In the genomic region with DNA sequence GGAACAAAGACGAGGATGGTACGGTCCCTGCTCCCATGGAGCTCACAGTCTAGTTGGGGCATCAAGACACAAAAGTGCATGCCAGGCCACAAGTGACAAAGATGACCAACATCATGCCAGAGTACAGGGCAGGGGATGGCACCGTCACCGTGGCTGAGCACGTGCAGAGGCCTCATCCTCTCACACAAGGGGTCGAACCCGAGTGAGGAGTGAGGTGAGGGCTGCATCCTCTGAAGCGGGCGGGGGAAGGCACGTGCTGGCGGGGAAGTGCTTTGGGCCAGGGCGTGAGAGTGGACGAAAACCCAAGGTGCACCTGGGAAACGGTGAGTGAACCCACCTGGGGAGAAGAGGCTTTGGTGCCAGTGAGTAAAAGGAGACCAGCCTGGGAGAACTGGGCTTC, we compare ENCODE assay signal across 17 cellular contexts. TPM values are rescaled to one million over a fixed set of nuclear protein-coding genes. Genes with fewer than 3 reads are reported as not detected.
A peak's percentile ranks its signal among the peaks of the same experiment; 100 is the strongest.
DNase-seq lines count a peak whose midpoint lies in the region; ATAC-seq and TF ChIP-seq lines count a peak whose summit lies in the region.
"Had no signal": no experiment of that assay in that cellular context is flagged by ENCODE, and none has a peak within 500 bp of the region (broad histone marks: within the 10 kb centered on the region; RNA-seq: fewer than 3 reads in every experiment).

No MANE protein-coding gene starts in this region.

- H2BK5ac ChIP-seq in neuronal stem cell (ENCODE audit: low read length) = no peak overlapping the region

- ATAC-seq in gastroesophageal sphincter (no peak), GM21529 (IDR thresholded peaks at IDR 0.05; ENCODE audit: unreplicated experiment) (no peak), HG03520 (IDR thresholded peaks at IDR 0.05; ENCODE audit: unreplicated experiment) (no peak), GM21737 (IDR thresholded peaks at IDR 0.05; ENCODE audit: unreplicated experiment) (no peak)
- ATAC-seq: GM12878 had no signal

- H3K4me1 Mint-ChIP-seq in activated T-helper 1 cell treated with anti-CD3 and anti-CD28 coated beads, Interleukin-12 subunit alpha, Interleukin-12 subunit beta, Interleukin-2, Interleukin-4 antibody, amounts not matched to agents 30 ng/mL and 10 ng/mL and 1 ng/mL, durations not matched to agents 14 hours and 24 hours and 36 hours (ENCODE audit: low read depth) = peaks cover 24% of the 10 kb centered on the region

- 83 to 93% methylated on average over 7 to 13 of the region's 14 CpGs for WGBS in gastroesophageal sphincter (ENCODE audit: low coverage in 1 of 2), 2 donors
- no CpG with 5 or more reads among the region's 14 CpGs for WGBS in neuronal stem cell (ENCODE audit: extremely low coverage in 2 of 2, insufficient read length in 2 of 2, insufficient replicate concordance in 1 of 2), 2 donors

- no peaks in the 10 kb centered on the region for H3K9me3 Mint-ChIP-seq in activated T-helper 1 cell treated with anti-CD3 and anti-CD28 coated beads, Interleukin-12 subunit alpha, Interleukin-12 subunit beta, Interleukin-2, Interleukin-4 antibody, amounts not matched to agents 30 ng/mL and 10 ng/mL and 1 ng/mL, durations not matched to agents 14 hours and 24 hours and 36 hours
- H3K9me3 Mint-ChIP-seq: CD4-positive, alpha-beta T cell; HFFc6 had no signal

- peak overlapping the region; percentile 1 for H2AK5ac ChIP-seq in neuronal stem cell (ENCODE audit: low read depth, low read length)

- H2AFZ ChIP-seq in neuronal stem cell (ENCODE audit: low read length) = no peak overlapping the region

- no peaks in the 10 kb centered on the region for H3K27me3 ChIP-seq in A673 (replicated peaks; ENCODE audit: insufficient read depth, low read depth, low read length, poor library complexity)
- no peaks in the 10 kb centered on the region for H3K27me3 ChIP-seq in gastroesophageal sphincter
- H3K27me3 ChIP-seq in neuronal stem cell (ENCODE audit: control insufficient read depth in 3 of 3, insufficient read depth in 3 of 3, low read depth in 1 of 3, low read length in 3 of 3) = peaks cover 0 to 5% (median 0%) of the 10 kb centered on the region in 3 experiments

- no peak for TF ChIP-seq EP300 in gastroesophageal sphincter (IDR thresholded peaks at IDR 0.05)

- no peak overlapping the region for H4K91ac ChIP-seq in neuronal stem cell (ENCODE audit: low read depth, low read length, poor library complexity)

- H3K4me3 ChIP-seq in A673 (ENCODE audit: low read depth, low read length, poor library complexity, severe bottlenecking) = no peak overlapping the region
- H3K4me3 ChIP-seq in gastroesophageal sphincter = no peak overlapping the region
- H3K4me3 ChIP-seq in neuronal stem cell (ENCODE audit: low read length in 2 of 2) = peak overlapping the region in 1 of 2 donors; percentile 5
- H3K4me3 ChIP-seq: BLaER1 treated with 17β-estradiol and CSF1 and Interleukin-3, amounts not matched to agents 10 nM and 100 nM; GM12878 had no signal

- H3K79me1 ChIP-seq in neuronal stem cell (ENCODE audit: low read depth, low read length) = no peaks in the 10 kb centered on the region

- no TSS peak for BruUV-seq in A673 (replicated peaks; lab: Mats Ljungman, UMichigan)

- peak overlapping the region; percentile 90 for H2BK120ac ChIP-seq in neuronal stem cell (ENCODE audit: low read depth, low read length)

- H3K14ac ChIP-seq in neuronal stem cell (ENCODE audit: low read length) = peak overlapping the region; percentile 73

- POLR2A ChIA-PET in A673 (lab: Charles Lee; ENCODE audit: low non-redundant PET) = interaction anchor here (0.6 kb wide), 1 partner anchor 114 kb away, joined by 3 read pairs; no protein-coding TSS in a partner anchor

- no peaks in the 10 kb centered on the region for H3K36me3 ChIP-seq in A673 (ENCODE audit: insufficient read depth, low read length, poor library complexity, severe bottlenecking)
- no peaks in the 10 kb centered on the region for H3K36me3 ChIP-seq in gastroesophageal sphincter
- H3K36me3 ChIP-seq in neuronal stem cell (replicated peaks in 1 of 2; ENCODE audit: control insufficient read depth in 2 of 2, insufficient read depth in 2 of 2, low read length in 2 of 2) = no peaks in the 10 kb centered on the region
- H3K36me3 ChIP-seq: BLaER1 treated with 17β-estradiol and CSF1 and Interleukin-3, amounts not matched to agents 10 nM and 100 nM had no signal

- no peak overlapping the region for H3K4me3 Mint-ChIP-seq in activated T-helper 1 cell treated with anti-CD3 and anti-CD28 coated beads, Interleukin-12 subunit alpha, Interleukin-12 subunit beta, Interleukin-2, Interleukin-4 antibody, amounts not matched to agents 30 ng/mL and 10 ng/mL and 1 ng/mL, durations not matched to agents 14 hours and 24 hours and 36 hours
- H3K4me3 Mint-ChIP-seq: CD4-positive, alpha-beta T cell; HFFc6 had no signal

- H2BK15ac ChIP-seq in neuronal stem cell (ENCODE audit: low read length) = peak overlapping the region; percentile 84

- peak overlapping the region; percentile 67 for H3K4ac ChIP-seq in neuronal stem cell (ENCODE audit: low read length)

- peak overlapping the region; percentile 15 for H3K27ac Mint-ChIP-seq in activated T-helper 1 cell treated with anti-CD3 and anti-CD28 coated beads, Interleukin-12 subunit alpha, Interleukin-12 subunit beta, Interleukin-2, Interleukin-4 antibody, amounts not matched to agents 30 ng/mL and 10 ng/mL and 1 ng/mL, durations not matched to agents 14 hours and 24 hours and 36 hours
- H3K27ac Mint-ChIP-seq: CD4-positive, alpha-beta T cell; HFFc6 had no signal

- intact Hi-C loops in A673 (cut with micrococcal nuclease; ENCODE audit: unreplicated experiment) = no loop called here
- intact Hi-C loops in activated T-helper 1 cell treated with anti-CD3 and anti-CD28 coated beads, Interleukin-12 subunit alpha, Interleukin-12 subunit beta, Interleukin-2, Interleukin-4 antibody, amounts not matched to agents 30 ng/mL and 10 ng/mL and 1 ng/mL, durations not matched to agents 14 hours and 24 hours and 36 hours (cut with micrococcal nuclease) = no loop called here

- DNase-seq in A673 (ENCODE audit: low spot score) (no peak), neuronal stem cell (ENCODE audit: low spot score) (no peak), NOMO-1 treated with DMSO at 0.1 percent for 48 hours (lab: John Stamatoyannopoulos, UW; ENCODE audit: unreplicated experiment) (no peak)
- DNase-seq in activated T-helper 1 cell treated with anti-CD3 and anti-CD28 coated beads, Interleukin-12 subunit alpha, Interleukin-12 subunit beta, Interleukin-2, Interleukin-4 antibody, amounts not matched to agents 30 ng/mL and 10 ng/mL and 1 ng/mL, durations not matched to agents 14 hours and 24 hours and 36 hours (ENCODE audit: low spot score) = no peak
- DNase-seq: AML-193; Calu3; CD4-positive, alpha-beta T cell; DMS79; HCEC 1CT; HFFc6 had no signal

- TF ChIP-seq POLR2A in gastroesophageal sphincter (IDR thresholded peaks at IDR 0.05) = no peak

- no peak overlapping the region for H3K4me2 ChIP-seq in neuronal stem cell (ENCODE audit: insufficient read depth, low read length, poor library complexity, severe bottlenecking)

- no peaks in the 10 kb centered on the region for H3K36me3 Mint-ChIP-seq in activated T-helper 1 cell treated with anti-CD3 and anti-CD28 coated beads, Interleukin-12 subunit alpha, Interleukin-12 subunit beta, Interleukin-2, Interleukin-4 antibody, amounts not matched to agents 30 ng/mL and 10 ng/mL and 1 ng/mL, durations not matched to agents 14 hours and 24 hours and 36 hours (ENCODE audit: low read depth)

- no peak for TF ChIP-seq CTCF in A673 (conservative IDR thresholded peaks at IDR 0.05; ENCODE audit: low read depth, low read length)
- TF ChIP-seq CTCF in gastroesophageal sphincter (IDR thresholded peaks at IDR 0.05) = no peak

- no peaks in the 10 kb centered on the region for H3K9me3 ChIP-seq in A673 (ENCODE audit: low read depth, low read length, poor library complexity, severe bottlenecking)
- H3K9me3 ChIP-seq in gastroesophageal sphincter = no peaks in the 10 kb centered on the region
- peaks cover 1 to 3% of the 10 kb centered on the region in 2 donors for H3K9me3 ChIP-seq in neuronal stem cell (replicated peaks in 1 of 2; ENCODE audit: control insufficient read depth in 2 of 2, insufficient read depth in 1 of 2, low read depth in 1 of 2, low read length in 2 of 2)
- H3K9me3 ChIP-seq: BLaER1 treated with 17β-estradiol and CSF1 and Interleukin-3, amounts not matched to agents 10 nM and 100 nM had no signal

- H3K9ac ChIP-seq in neuronal stem cell (ENCODE audit: low read depth, low read length, poor library complexity) = peak overlapping the region; percentile 12
- H3K9ac ChIP-seq: BLaER1 treated with 17β-estradiol and CSF1 and Interleukin-3, amounts not matched to agents 10 nM and 100 nM had no signal

- H3K23ac ChIP-seq in neuronal stem cell (ENCODE audit: low read depth, low read length, poor library complexity) = peak overlapping the region; percentile 66

- H3K4me1 ChIP-seq in A673 (ENCODE audit: insufficient read depth, low read length, poor library complexity, severe bottlenecking) (peaks cover 25% of the 10 kb centered on the region), gastroesophageal sphincter (peaks cover 0 to 60% (median 0%) of the 10 kb centered on the region in 3 donors), neuronal stem cell (ENCODE audit: control insufficient read depth in 2 of 2, insufficient read depth in 1 of 2, low read depth in 1 of 2, low read length in 2 of 2) (peaks cover 3 to 11% of the 10 kb centered on the region in 2 donors)

- peaks cover 9% of the 10 kb centered on the region for H3K27me3 Mint-ChIP-seq in activated T-helper 1 cell treated with anti-CD3 and anti-CD28 coated beads, Interleukin-12 subunit alpha, Interleukin-12 subunit beta, Interleukin-2, Interleukin-4 antibody, amounts not matched to agents 30 ng/mL and 10 ng/mL and 1 ng/mL, durations not matched to agents 14 hours and 24 hours and 36 hours (ENCODE audit: insufficient read depth)
- H3K27me3 Mint-ChIP-seq: CD4-positive, alpha-beta T cell had no signal

- peak overlapping the region; percentile 75 for H3K18ac ChIP-seq in neuronal stem cell (ENCODE audit: low read length)

- CTCF ChIA-PET in A673 (lab: Charles Lee) = no interaction called here

- H4K8ac ChIP-seq in neuronal stem cell (ENCODE audit: low read depth, low read length) = peak overlapping the region; percentile 67

- H3K27ac ChIP-seq in A673 (ENCODE audit: low read depth, low read length, poor library complexity, severe bottlenecking) = peak overlapping the region; percentile 64
- H3K27ac ChIP-seq in gastroesophageal sphincter = peak overlapping the region in 3 of 4 donors; percentile 71 to 87 (median 76)
- H3K27ac ChIP-seq in neuronal stem cell (replicated peaks; ENCODE audit: low read length) = no peak overlapping the region
- H3K27ac ChIP-seq: 22Rv1; BLaER1 treated with 17β-estradiol and CSF1 and Interleukin-3, amounts not matched to agents 10 nM and 100 nM had no signal

- peak overlapping the region; percentile 32 for H2BK12ac ChIP-seq in neuronal stem cell (ENCODE audit: low read length)

RNA-seq across cellular contexts. Expression of gene MRPL35, which starts 41.0 kb away (rescaled TPM):
- 81.9 and 97.7 TPM in 2 replicates for total RNA-seq in A673 (2021)
- 63.1 and 63.8 TPM in 2 replicates for total RNA-seq in activated T-helper 1 cell treated with anti-CD3 and anti-CD28 coated beads, Interleukin-12 subunit alpha, Interleukin-12 subunit beta, Interleukin-2, Interleukin-4 antibody, amounts not matched to agents 30 ng/mL and 10 ng/mL and 1 ng/mL, durations not matched to agents 14 hours and 24 hours and 36 hours
- total RNA-seq in gastroesophageal sphincter = 10 to 100 TPM; 21.7 to 36.4 (median 30.6) TPM
- 25.6 TPM for polyA plus RNA-seq in neuronal stem cell (2013, experiment 1 of 2)
- 27.8 TPM for polyA plus RNA-seq in neuronal stem cell (2013, experiment 2 of 2)

RNA-seq across cellular contexts. Expression of gene IMMT, which starts 45.0 kb away (rescaled TPM):
- total RNA-seq in A673 (2021) (172 and 174 TPM in 2 replicates), gastroesophageal sphincter (10 to 100 TPM; 57.3 to 72.3 (median 63.1) TPM)
- total RNA-seq in activated T-helper 1 cell treated with anti-CD3 and anti-CD28 coated beads, Interleukin-12 subunit alpha, Interleukin-12 subunit beta, Interleukin-2, Interleukin-4 antibody, amounts not matched to agents 30 ng/mL and 10 ng/mL and 1 ng/mL, durations not matched to agents 14 hours and 24 hours and 36 hours = 164 and 166 TPM in 2 replicates
- 69.8 TPM for polyA plus RNA-seq in neuronal stem cell (2013, experiment 1 of 2)
- polyA plus RNA-seq in neuronal stem cell (2013, experiment 2 of 2) = 68.5 TPM
